ENCODE assay signal across 14 cellular contexts in genomic region chr14:101877766-101878165, GRCh38.
A peak's percentile ranks its signal among the peaks of the same experiment; 100 is the strongest.
DNase-seq lines count a peak whose midpoint lies in the region; ATAC-seq and TF ChIP-seq lines count a peak whose summit lies in the region.
"Had no signal": no experiment of that assay in that cellular context is flagged by ENCODE, and none has a peak within 500 bp of the region (broad histone marks: within the 10 kb centered on the region; RNA-seq: fewer than 3 reads in every experiment).

No MANE protein-coding gene starts in this region.

- WGBS in heart right ventricle, 2 donors = 72 to 76% methylated on average over 7 of the region's 7 CpGs
- 84 to 88% (median 84%) methylated on average over 7 of the region's 7 CpGs for WGBS in stomach, 5 donors

- H3K4me1 Mint-ChIP-seq in activated CD8-positive, alpha-beta T cell treated with anti-CD3 and anti-CD28 coated beads, Interleukin-2, amount 10 ng/mL, durations not matched to agents 7 days and 5 days (ENCODE audit: low read depth) = peaks cover 55% of the 10 kb centered on the region

- H3K9me3 ChIP-seq in heart right ventricle (peaks cover 0 to 8% (median 0%) of the 10 kb centered on the region in 11 donors), lower lobe of right lung (no peaks in the 10 kb centered on the region), stomach (no peaks in the 10 kb centered on the region)

- peaks cover 55% of the 10 kb centered on the region for H3K36me3 Mint-ChIP-seq in activated CD8-positive, alpha-beta T cell treated with anti-CD3 and anti-CD28 coated beads, Interleukin-2, amount 10 ng/mL, durations not matched to agents 7 days and 5 days (ENCODE audit: low read depth)

- DNase-seq in heart right ventricle = no peak
- no peak for DNase-seq in cardiac septum (ENCODE audit: low spot score)
- no peak for DNase-seq in activated CD8-positive, alpha-beta T cell treated with anti-CD3 and anti-CD28 coated beads, Interleukin-2, amount 10 ng/mL, durations not matched to agents 7 days and 5 days
- DNase-seq in lower lobe of right lung = no peak
- no peak for DNase-seq in stomach
- no peak for DNase-seq in HUDEP-2 (lab: John Stamatoyannopoulos, UW; ENCODE audit: unreplicated experiment in 76 of 76)
- no peak for DNase-seq in stimulated activated CD4-positive, alpha-beta T cell treated with anti-CD3 and anti-CD28 coated beads, Interleukin-4, amount 100 ng/mL, for 1 hour
- DNase-seq: activated effector memory CD4-positive, alpha-beta T cell treated with anti-CD3 and anti-CD28 coated beads, Interleukin-2, amount 50 U/mL, for 16 hours; AML-193; GF-D8; mammary epithelial cell; NCI-H2227 treated with DMSO at 0.1 percent for 48 hours had no signal

- no peaks in the 10 kb centered on the region for H3K9me3 Mint-ChIP-seq in activated CD8-positive, alpha-beta T cell treated with anti-CD3 and anti-CD28 coated beads, Interleukin-2, amount 10 ng/mL, durations not matched to agents 7 days and 5 days (ENCODE audit: insufficient read depth)

- intact Hi-C loops in heart right ventricle (cut with DNase I) = loop anchor here in 1 of 10 donors (5.0 kb wide), 1 partner anchor 105 kb away; no protein-coding TSS in a partner anchor
- intact Hi-C loops in cardiac septum (cut with DNase I) = loop anchor here (5.0 kb wide), 1 partner anchor 65 kb away; no protein-coding TSS in a partner anchor
- intact Hi-C loops in lower lobe of right lung (cut with DNase I) = no loop called here
- intact Hi-C loops in stomach (cut with DNase I; ENCODE audit: low total_unique reads) = no loop called here

- H3K4me3 ChIP-seq in heart right ventricle = no peak overlapping the region
- no peak overlapping the region for H3K4me3 ChIP-seq in lower lobe of right lung
- no peak overlapping the region for H3K4me3 ChIP-seq in stomach
- H3K4me3 ChIP-seq: skin epidermis had no signal

- H3K27me3 ChIP-seq in heart right ventricle (no peaks in the 10 kb centered on the region), lower lobe of right lung (ENCODE audit: low read depth) (no peaks in the 10 kb centered on the region), stomach (no peaks in the 10 kb centered on the region)

- CTCF ChIA-PET in activated CD8-positive, alpha-beta T cell treated with anti-CD3 and anti-CD28 coated beads, Interleukin-2, amount 10 ng/mL, durations not matched to agents 7 days and 5 days (lab: Charles Lee) = interaction anchor here (1.9 to 2.0 kb wide), 2 partner anchors 107 to 170 kb away, joined by 5 to 10 read pairs; no protein-coding TSS in a partner anchor

- no peak for TF ChIP-seq EP300 in stomach (IDR thresholded peaks at IDR 0.05)

- H3K4me1 ChIP-seq in heart right ventricle (peaks cover 0 to 72% (median 58%) of the 10 kb centered on the region in 9 donors), lower lobe of right lung (peaks cover 34% of the 10 kb centered on the region), stomach (peaks cover 16 to 64% (median 39%) of the 10 kb centered on the region in 4 donors)

- H3K36me3 ChIP-seq in heart right ventricle (peaks cover 0 to 31% (median 6%) of the 10 kb centered on the region in 9 donors), lower lobe of right lung (peaks cover 29% of the 10 kb centered on the region), stomach (peaks cover 10 to 26% (median 20%) of the 10 kb centered on the region in 4 donors)

- H3K27ac Mint-ChIP-seq in activated CD8-positive, alpha-beta T cell treated with anti-CD3 and anti-CD28 coated beads, Interleukin-2, amount 10 ng/mL, durations not matched to agents 7 days and 5 days = peak overlapping the region; percentile 52

- ATAC-seq in heart right ventricle (no peak), lower lobe of right lung (no peak), GM19035 (IDR thresholded peaks at IDR 0.05; ENCODE audit: unreplicated experiment) (no peak)
- ATAC-seq in activated CD8-positive, alpha-beta T cell treated with anti-CD3 and anti-CD28 coated beads, Interleukin-2, amount 10 ng/mL, durations not matched to agents 7 days and 5 days = no peak

- peak overlapping the region in 9 of 10 donors; percentile 78 to 89 (median 83) for H3K27ac ChIP-seq in heart right ventricle
- H3K27ac ChIP-seq in lower lobe of right lung = peak overlapping the region; percentile 59
- peak overlapping the region in 4 of 5 donors; percentile 22 to 78 (median 68) for H3K27ac ChIP-seq in stomach

- TF ChIP-seq CTCF in heart right ventricle (IDR thresholded peaks at IDR 0.05) = no peak
- no peak for TF ChIP-seq CTCF in lower lobe of right lung (IDR thresholded peaks at IDR 0.05)
- no peak for TF ChIP-seq CTCF in stomach (IDR thresholded peaks at IDR 0.05)

- H3K27me3 Mint-ChIP-seq in activated CD8-positive, alpha-beta T cell treated with anti-CD3 and anti-CD28 coated beads, Interleukin-2, amount 10 ng/mL, durations not matched to agents 7 days and 5 days (ENCODE audit: low read depth) = no peaks in the 10 kb centered on the region

- POLR2A ChIA-PET in activated CD8-positive, alpha-beta T cell treated with anti-CD3 and anti-CD28 coated beads, Interleukin-2, amount 10 ng/mL, durations not matched to agents 7 days and 5 days (lab: Charles Lee) = interaction anchor here (1.3 to 2.8 kb wide), 2 partner anchors 54 to 64 kb away, joined by 5 to 13 read pairs; no protein-coding TSS in a partner anchor

- H3K4me3 Mint-ChIP-seq in activated CD8-positive, alpha-beta T cell treated with anti-CD3 and anti-CD28 coated beads, Interleukin-2, amount 10 ng/mL, durations not matched to agents 7 days and 5 days = no peak overlapping the region

- TF ChIP-seq POLR2A in stomach (IDR thresholded peaks at IDR 0.05) = no peak
